ENCODE assay signal across 23 cellular contexts in the genomic region with DNA sequence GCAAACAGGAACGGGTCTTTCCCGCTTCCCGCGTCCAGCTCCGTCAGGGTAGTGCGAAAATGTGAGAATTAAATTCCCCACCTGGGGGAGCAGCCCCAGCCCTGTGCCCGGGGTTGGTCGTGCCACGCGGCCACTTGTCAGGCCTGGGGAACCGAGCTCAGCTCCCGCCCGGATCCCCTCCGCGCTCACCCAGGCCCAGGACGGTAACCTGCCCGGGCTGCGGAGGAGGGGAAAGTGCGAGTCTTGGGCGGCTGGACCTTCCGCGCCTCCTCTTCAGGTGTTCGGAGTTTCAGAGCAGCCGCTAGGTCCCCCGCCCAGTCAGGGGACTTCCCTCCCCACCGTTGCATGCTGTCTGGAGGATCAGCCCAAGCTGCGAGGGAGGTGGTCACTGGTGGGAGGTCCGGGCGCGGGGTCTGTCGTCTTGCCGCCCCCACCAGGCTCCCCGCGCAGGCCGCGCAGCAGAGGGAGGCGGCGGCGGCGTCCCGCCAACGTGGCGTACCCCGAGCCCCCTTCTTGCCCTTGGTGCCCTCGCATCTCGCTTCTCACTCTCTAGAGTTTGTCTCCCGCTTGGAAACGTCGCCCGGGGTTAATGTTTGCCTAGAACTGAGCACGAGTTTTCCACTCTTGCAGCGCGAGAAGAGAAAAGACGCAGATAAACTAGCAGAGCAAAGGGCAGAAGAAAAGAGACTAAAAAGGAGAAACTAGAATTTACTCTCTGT. TPM values are rescaled to one million over a fixed set of nuclear protein-coding genes. Genes with fewer than 3 reads are reported as not detected.
DNase-seq lines count a peak whose midpoint lies in the region; ATAC-seq, FAIRE-seq and TF ChIP-seq lines count a peak whose summit lies in the region.
"Had no signal": no experiment of that assay in that cellular context is flagged by ENCODE, and none has a peak within 500 bp of the region (broad histone marks: within the 10 kb centered on the region; RNA-seq: fewer than 3 reads in every experiment).

No MANE protein-coding gene starts in this region.

- H3K4me1 ChIP-seq in right lobe of liver (peaks cover 0 to 21% (median 4%) of the 10 kb centered on the region in 4 donors), small intestine (ENCODE audit: control insufficient read depth in 2 of 2, insufficient read depth in 1 of 2, low read depth in 1 of 2, low read length in 1 of 2) (no peaks in the 10 kb centered on the region)

- under 1% methylated on average over 23 of the region's 54 CpGs for WGBS in right lobe of liver (ENCODE audit: insufficient coverage, low coverage, low lambda C conversion rate, missing lambda C conversion rate)
- 2 to 7% (median 4%) methylated on average over 46 to 54 of the region's 54 CpGs for WGBS in small intestine, 3 donors

- H3K36me3 ChIP-seq in right lobe of liver (no peaks in the 10 kb centered on the region), small intestine (ENCODE audit: control insufficient read depth in 2 of 2, insufficient read depth in 2 of 2, low read length in 2 of 2) (no peaks in the 10 kb centered on the region)

- no peak for FAIRE-seq in small intestine (lab: Jason Lieb, UNC)
- FAIRE-seq: endometrium, GM12891 had no signal

- H3K4me3 ChIP-seq in right lobe of liver (no peak overlapping the region), small intestine (ENCODE audit: low read depth in 1 of 2, low read length in 2 of 2) (peak overlapping the region in 1 of 2 donors; percentile 84)

- intact Hi-C loops in right lobe of liver (cut with DNase I): loop anchor here in 1 of 2 donors (10.0 kb wide), 1 partner anchor 616 kb away; no protein-coding TSS in a partner anchor

- peaks cover 23% of the 10 kb centered on the region for H3K4me1 Mint-ChIP-seq in T-helper 17 cell

- TF ChIP-seq CTCF in right lobe of liver (IDR thresholded peaks at IDR 0.05): no peak

- TF ChIP-seq POLR2A in right lobe of liver (IDR thresholded peaks at IDR 0.05): no peak

- H3K4me3 Mint-ChIP-seq in T-helper 17 cell: peak overlapping the region; percentile 73
- H3K4me3 Mint-ChIP-seq: HFFc6 had no signal

- peaks cover 12 to 50% of the 10 kb centered on the region in 2 donors for H3K27me3 ChIP-seq in right lobe of liver
- H3K27me3 ChIP-seq in small intestine (ENCODE audit: control insufficient read depth in 2 of 2, insufficient read depth in 2 of 2, low read length in 2 of 2): peaks cover 0 to 42% of the 10 kb centered on the region in 2 donors

- no peak for ATAC-seq in T-helper 17 cell
- peak; percentile 45 to 72 (median 56) for ATAC-seq in right lobe of liver
- ATAC-seq: T-cell had no signal

- DNase-seq in DMS 273 (lab: John Stamatoyannopoulos, UW; ENCODE audit: unreplicated experiment): peak; percentile 17
- DNase-seq in DMS 273 treated with DMSO at 0.1 percent for 48 hours (lab: John Stamatoyannopoulos, UW): no peak
- DNase-seq in T-helper 17 cell: no peak
- DNase-seq in right lobe of liver: peak in 1 of 3 donors; percentile 52
- DNase-seq in small intestine: peak; percentile 90
- DNase-seq in NCI-H2171 treated with DMSO at 0.1 percent for 48 hours (lab: John Stamatoyannopoulos, UW): no peak
- DNase-seq in NK-92 (lab: John Stamatoyannopoulos, UW; ENCODE audit: unreplicated experiment): no peak
- no peak for DNase-seq in NCI-H1105 treated with DMSO at 0.1 percent for 48 hours (lab: John Stamatoyannopoulos, UW)
- DNase-seq: activated CD4-positive, CD25-positive, alpha-beta regulatory T cell; activated naive CD4-positive, alpha-beta T cell treated with anti-CD3 and anti-CD28 coated beads, Interleukin-2, amount 50 U/mL, for 16 hours; EL; foreskin melanocyte; HFFc6; NCI-H1694 treated with DMSO at 0.1 percent for 48 hours; T-cell had no signal

- peaks cover 81% of the 10 kb centered on the region for H3K27me3 Mint-ChIP-seq in T-helper 17 cell

- H3K27ac ChIP-seq in right lobe of liver (no peak overlapping the region), small intestine (ENCODE audit: low read depth in 1 of 2, low read length in 1 of 2) (peak overlapping the region; percentile 94 to 97)
- H3K27ac ChIP-seq: 22Rv1, C4-2B, RWPE1 had no signal

- no peak overlapping the region for H3K27ac Mint-ChIP-seq in T-helper 17 cell
- H3K27ac Mint-ChIP-seq: HFFc6, T-cell had no signal

- H3K9me3 ChIP-seq in T-helper 17 cell (ENCODE audit: control insufficient read depth, low read length, poor library complexity, severe bottlenecking) (no peaks in the 10 kb centered on the region), right lobe of liver (no peaks in the 10 kb centered on the region), small intestine (ENCODE audit: control insufficient read depth, low read depth) (no peaks in the 10 kb centered on the region)

- H3K36me3 Mint-ChIP-seq in T-helper 17 cell (ENCODE audit: low read depth): peaks cover 8% of the 10 kb centered on the region
- H3K36me3 Mint-ChIP-seq: T-cell had no signal

RNA-seq across cellular contexts. Expression of gene URAD, which starts 8.1 kb away (rescaled TPM):
- not detected for total RNA-seq in T-helper 17 cell
- total RNA-seq in right lobe of liver: not detected
- polyA plus RNA-seq in small intestine: 10 to 100 TPM; 12.5 to 51.3 (median 16.8) TPM
- total RNA-seq: HFFc6, lung microvascular endothelial cell, T-cell had no signal

RNA-seq across cellular contexts. Expression of gene CDX2, which starts 11.3 kb away (rescaled TPM):
- total RNA-seq in T-helper 17 cell (not detected), right lobe of liver (not detected)
- polyA plus RNA-seq in small intestine: 10 to 100 TPM; 66.2 to 94.2 (median 92.5) TPM
- total RNA-seq: HFFc6, lung microvascular endothelial cell, omental fat pad, subcutaneous adipose tissue had no signal

Comparison
In these comparisons a context has a peak if more than half of its experiments do, and no peak if none do; other contexts are left out.
1. DNase-seq: peak in DMS 273 (single experiment) and small intestine (single experiment); none in DMS 273 treated with DMSO at 0.1 percent for 48 hours (single experiment), T-helper 17 cell (0 of 3), NCI-H2171 treated with DMSO at 0.1 percent for 48 hours (single experiment), NK-92 (single experiment) and NCI-H1105 treated with DMSO at 0.1 percent for 48 hours (single experiment).
2. H3K27ac ChIP-seq: peak in small intestine (2 of 2); none in right lobe of liver (0 of 3).